ENCODE assay signal across 32 cellular contexts in genomic region chr2:179123272-179123662, GRCh38.
"Had no signal": no experiment of that assay in that cellular context is flagged by ENCODE, and none has a peak within 500 bp of the region (broad histone marks: within the 10 kb centered on the region; RNA-seq: fewer than 3 reads in every experiment).

No MANE protein-coding gene starts in this region.

- ATAC-seq: activated T-cell treated with anti-CD3 and anti-CD28 coated beads, Interleukin-2, amount 50 U/mL, for 72 hours; esophagus mucosa; T-helper 17 cell had no signal

- H3K4me3 ChIP-seq: coronary artery, dorsolateral prefrontal cortex had no signal

- H3K27me3 ChIP-seq: brain microvascular endothelial cell, dorsolateral prefrontal cortex had no signal

- H3K4me1 Mint-ChIP-seq: activated CD4-positive, alpha-beta memory T cell treated with anti-CD3 and anti-CD28 coated beads, Interleukin-2, amount 10 ng/mL, durations not matched to agents 7 days and 5 days; central memory CD8-positive, alpha-beta T cell; T-helper 17 cell had no signal

- H3K27ac Mint-ChIP-seq: activated CD4-positive, alpha-beta memory T cell treated with anti-CD3 and anti-CD28 coated beads, Interleukin-2, amount 10 ng/mL, durations not matched to agents 7 days and 5 days; activated CD4-positive, alpha-beta T cell treated with anti-CD3 and anti-CD28 coated beads, Interleukin-2, amount 10 ng/mL, durations not matched to agents 7 days and 5 days; activated naive CD8-positive, alpha-beta T cell; activated T-cell treated with anti-CD3 and anti-CD28 coated beads, Interleukin-2, amount 50 U/mL, for 24 hours; activated T-cell treated with anti-CD3 and anti-CD28 coated beads, Interleukin-2, amount 50 U/mL, for 72 hours; dendritic cell treated with granulocyte-macrophage colony-stimulating factor and Interleukin-4, amounts not matched to agents 40 ng/mL and 50 ng/mL, for 4 days; endodermal cell; T-helper 17 cell; T-helper 2 cell treated with Interferon-gamma antibody and Interleukin-4, amounts not matched to agents 5 μg/mL and 100 μg/mL, for 36 hours had no signal

- H3K4me3 Mint-ChIP-seq: activated CD4-positive, alpha-beta memory T cell treated with anti-CD3 and anti-CD28 coated beads, Interleukin-2, amount 10 ng/mL, durations not matched to agents 7 days and 5 days; activated CD4-positive, alpha-beta T cell treated with anti-CD3 and anti-CD28 coated beads, Interleukin-2, amount 10 ng/mL, durations not matched to agents 7 days and 5 days; activated naive CD8-positive, alpha-beta T cell; activated T-cell treated with anti-CD3 and anti-CD28 coated beads, Interleukin-2, amount 50 U/mL, for 24 hours; activated T-cell treated with anti-CD3 and anti-CD28 coated beads, Interleukin-2, amount 50 U/mL, for 72 hours; central memory CD8-positive, alpha-beta T cell; dendritic cell treated with granulocyte-macrophage colony-stimulating factor and Interleukin-4, amounts not matched to agents 40 ng/mL and 50 ng/mL, for 4 days; endodermal cell; T-helper 17 cell; T-helper 2 cell treated with Interferon-gamma antibody and Interleukin-4, amounts not matched to agents 5 μg/mL and 100 μg/mL, for 36 hours had no signal

- H3K9me3 Mint-ChIP-seq: activated CD4-positive, alpha-beta memory T cell treated with anti-CD3 and anti-CD28 coated beads, Interleukin-2, amount 10 ng/mL, durations not matched to agents 7 days and 5 days; activated CD4-positive, alpha-beta T cell treated with anti-CD3 and anti-CD28 coated beads, Interleukin-2, amount 10 ng/mL, durations not matched to agents 7 days and 5 days; activated T-cell treated with anti-CD3 and anti-CD28 coated beads, Interleukin-2, amount 50 U/mL, for 24 hours; activated T-cell treated with anti-CD3 and anti-CD28 coated beads, Interleukin-2, amount 50 U/mL, for 72 hours; central memory CD8-positive, alpha-beta T cell; dendritic cell treated with granulocyte-macrophage colony-stimulating factor and Interleukin-4, amounts not matched to agents 40 ng/mL and 50 ng/mL, for 4 days; endodermal cell; T-helper 2 cell treated with Interferon-gamma antibody and Interleukin-4, amounts not matched to agents 5 μg/mL and 100 μg/mL, for 36 hours had no signal

- H3K27ac ChIP-seq: brain microvascular endothelial cell had no signal

- FAIRE-seq: astrocyte, bronchial epithelial cell, frontal cortex had no signal

- H3K27me3 Mint-ChIP-seq: activated CD4-positive, alpha-beta memory T cell treated with anti-CD3 and anti-CD28 coated beads, Interleukin-2, amount 10 ng/mL, durations not matched to agents 7 days and 5 days; activated CD4-positive, alpha-beta T cell treated with anti-CD3 and anti-CD28 coated beads, Interleukin-2, amount 10 ng/mL, durations not matched to agents 7 days and 5 days; activated naive CD8-positive, alpha-beta T cell; activated T-cell treated with anti-CD3 and anti-CD28 coated beads, Interleukin-2, amount 50 U/mL, for 24 hours; central memory CD8-positive, alpha-beta T cell; dendritic cell treated with granulocyte-macrophage colony-stimulating factor and Interleukin-4, amounts not matched to agents 40 ng/mL and 50 ng/mL, for 4 days; T-helper 17 cell had no signal

- DNase-seq: activated CD4-positive, alpha-beta memory T cell treated with anti-CD3 and anti-CD28 coated beads, Interleukin-2, amount 10 ng/mL, durations not matched to agents 7 days and 5 days; activated CD4-positive, alpha-beta T cell treated with anti-CD3 and anti-CD28 coated beads for 1 hour; activated CD4-positive, alpha-beta T cell treated with anti-CD3 and anti-CD28 coated beads for 4 hours; activated CD4-positive, alpha-beta T cell treated with anti-CD3 and anti-CD28 coated beads, Interleukin-2, amount 10 ng/mL, durations not matched to agents 7 days and 5 days; activated CD4-positive, alpha-beta T cell treated with anti-CD3 and anti-CD28 coated beads, Interleukin-2, amount 50 U/mL, for 4 hours; activated CD8-positive, alpha-beta memory T cell treated with anti-CD3 and anti-CD28 coated beads, Interleukin-2, amount 50 U/mL, for 48 hours; activated gamma-delta T cell; activated naive CD4-positive, alpha-beta T cell treated with anti-CD3 and anti-CD28 coated beads, Interleukin-2, amount 50 U/mL, for 16 hours; activated naive CD4-positive, alpha-beta T cell treated with Interleukin-2 at 50 U/mL for 16 hours; activated T-cell treated with anti-CD3 and anti-CD28 coated beads for 4 hours; activated T-cell treated with anti-CD3 and anti-CD28 coated beads, Interleukin-2, amount 50 U/mL, for 24 hours; activated T-cell treated with anti-CD3 and anti-CD28 coated beads, Interleukin-2, amount 50 U/mL, for 72 hours; amniotic stem cell; anterior cingulate cortex; brain microvascular endothelial cell; dorsolateral prefrontal cortex; effector memory CD4-positive, alpha-beta T cell; endodermal cell; foreskin fibroblast; glutamatergic neuron; T-helper 1 cell; T-helper 17 cell; T1000 had no signal

- H3K36me3 ChIP-seq: brain microvascular endothelial cell had no signal
